Comparison of ENCODE assay signal across 8 cellular contexts in genomic region chr16:30698139-30698815, GRCh38. TPM values are rescaled to one million over a fixed set of nuclear protein-coding genes. Genes with fewer than 3 reads are reported as not detected.
DNase-seq lines count a peak whose midpoint lies in the region; ATAC-seq, FAIRE-seq and TF ChIP-seq lines count a peak whose summit lies in the region.

No MANE protein-coding gene starts in this region.

- TF ChIP-seq CTCF in astrocyte (IDR thresholded peaks at IDR 0.05; ENCODE audit: insufficient read depth, low read depth, low read length) (no peak), hepatocyte (IDR thresholded peaks at IDR 0.05; ENCODE audit: poor library complexity) (no peak)

- H3K9me2 ChIP-seq in hepatocyte (replicated peaks; ENCODE audit: insufficient read depth), result no peaks in the 10 kb centered on the region

- H3K79me2 ChIP-seq in astrocyte (ENCODE audit: insufficient read depth, low read length) (peaks cover 44% of the 10 kb centered on the region), hepatocyte (peaks cover 43% of the 10 kb centered on the region)

- intact Hi-C loops in aorta (cut with DNase I), result loop anchor here in 1 of 2 donors (2.0 to 5.0 kb wide), 2 partner anchors 39 to 44 kb away; partner anchors contain the start of gene FBRS

- ATAC-seq in GM18511 (IDR thresholded peaks at IDR 0.05; ENCODE audit: unreplicated experiment) (peak; percentile 75), HG02981 (IDR thresholded peaks at IDR 0.05; ENCODE audit: unreplicated experiment) (peak; percentile 54), aorta (ENCODE audit: low FRiP score) (peak; percentile 95)

- H4K20me1 ChIP-seq in astrocyte (ENCODE audit: insufficient read depth, low read length), result peaks cover 28% of the 10 kb centered on the region
- H4K20me1 ChIP-seq in hepatocyte (ENCODE audit: insufficient read depth, poor library complexity, severe bottlenecking), result peaks cover 31% of the 10 kb centered on the region

- H3K4me3 ChIP-seq in astrocyte (ENCODE audit: insufficient read depth, low read depth, low read length), result peak overlapping the region; percentile 78
- peak overlapping the region; percentile 79 for H3K4me3 ChIP-seq in hepatocyte
- H3K4me3 ChIP-seq in aorta (ENCODE audit: low read length in 2 of 2), result peak overlapping the region; percentile 80 to 87

- peaks cover 15% of the 10 kb centered on the region for H3K36me3 ChIP-seq in astrocyte (ENCODE audit: insufficient read depth, low read length)
- no peaks in the 10 kb centered on the region for H3K36me3 ChIP-seq in hepatocyte (replicated peaks; ENCODE audit: insufficient read depth, low read depth)
- peaks cover 0 to 3% of the 10 kb centered on the region in 2 donors for H3K36me3 ChIP-seq in aorta (ENCODE audit: control insufficient read depth in 1 of 2, insufficient read depth in 2 of 2, low read length in 1 of 2)

- H3K4me1 ChIP-seq in astrocyte (ENCODE audit: insufficient read depth, low read length) (peaks cover 16% of the 10 kb centered on the region), hepatocyte (ENCODE audit: insufficient read depth) (peaks cover 22% of the 10 kb centered on the region), aorta (ENCODE audit: control insufficient read depth in 1 of 2, insufficient read depth in 2 of 2, low read length in 2 of 2) (peaks cover 0 to 2% of the 10 kb centered on the region in 2 donors)

- no peaks in the 10 kb centered on the region for H3K9me3 ChIP-seq in astrocyte (ENCODE audit: insufficient read depth, low read depth, low read length)
- no peaks in the 10 kb centered on the region for H3K9me3 ChIP-seq in hepatocyte (ENCODE audit: low read depth)
- no peaks in the 10 kb centered on the region for H3K9me3 ChIP-seq in aorta (ENCODE audit: control insufficient read depth, low read length)

- no peaks in the 10 kb centered on the region for H3K27me3 Mint-ChIP-seq in astrocyte (ENCODE audit: low read depth, unreplicated experiment)

- FAIRE-seq in astrocyte (lab: Jason Lieb, UNC), result no peak

- H3K4me2 ChIP-seq in astrocyte (ENCODE audit: low read length) (peak overlapping the region; percentile 94), hepatocyte (peak overlapping the region; percentile 95)

- H3K27me3 ChIP-seq in astrocyte (ENCODE audit: insufficient read depth, low read length), result no peaks in the 10 kb centered on the region
- no peaks in the 10 kb centered on the region for H3K27me3 ChIP-seq in hepatocyte
- no peaks in the 10 kb centered on the region for H3K27me3 ChIP-seq in aorta (ENCODE audit: control insufficient read depth in 1 of 2, insufficient read depth in 2 of 2, low read length in 1 of 2)

- H3K27ac ChIP-seq in astrocyte (ENCODE audit: low read depth, low read length) (peak overlapping the region; percentile 99), hepatocyte (peak overlapping the region; percentile 99), aorta (ENCODE audit: low read depth in 1 of 2, low read length in 2 of 2) (peak overlapping the region; percentile 85 to 90)

- H3K36me3 Mint-ChIP-seq in astrocyte (ENCODE audit: low read depth, unreplicated experiment), result peaks cover 4% of the 10 kb centered on the region

- peak overlapping the region; percentile 98 for H3K9ac ChIP-seq in astrocyte (ENCODE audit: low read length)

- peaks cover 14% of the 10 kb centered on the region for H3K4me1 Mint-ChIP-seq in astrocyte (ENCODE audit: low read depth, unreplicated experiment)

- DNase-seq in NCI-H2029 (lab: John Stamatoyannopoulos, UW) (peak; percentile 82), T-helper 22 cell (ENCODE audit: low read depth) (peak; percentile 99), astrocyte (ENCODE audit: low read depth) (peak; percentile 71), hepatocyte (ENCODE audit: low spot score) (peak; percentile 99), renal cortical epithelial cell (ENCODE audit: low read depth) (peak; percentile 56), aorta (peak; percentile 99 to 100)

- H3K27ac Mint-ChIP-seq in astrocyte (ENCODE audit: unreplicated experiment), result peak overlapping the region; percentile 99

- peak overlapping the region; percentile 92 for H3K4me3 Mint-ChIP-seq in astrocyte (ENCODE audit: unreplicated experiment)

- no peaks in the 10 kb centered on the region for H3K9me3 Mint-ChIP-seq in astrocyte (ENCODE audit: unreplicated experiment)

- H2AFZ ChIP-seq in astrocyte (ENCODE audit: low read depth, low read length) (peak overlapping the region; percentile 81), hepatocyte (peak overlapping the region; percentile 64)

- WGBS in hepatocyte (ENCODE audit: low lambda C conversion rate, missing lambda C conversion rate), result 1% methylated on average over 48 of the region's 76 CpGs
- WGBS in aorta, 2 donors, result 0 to 1% methylated on average over 39 to 76 of the region's 76 CpGs

RNA-seq across cellular contexts. Expression of gene SRCAP, which starts 0.7 kb away (rescaled TPM):
- 48.2 and 50.4 TPM in 2 replicates for total RNA-seq in astrocyte
- total RNA-seq in hepatocyte, result 9.6 and 15.3 TPM in 2 replicates
- 29.3 and 33.6 TPM in 2 replicates for polyA plus RNA-seq in hepatocyte
- 14.4 and 74.0 TPM in 2 replicates for total RNA-seq in renal cortical epithelial cell
- total RNA-seq in aorta, result 10 to 100 TPM; 55.0 to 66.2 TPM
- 10 to 100 TPM in 1 of 2 donors, 1 to 10 TPM in 1; 7.1 to 14.8 TPM for polyA plus RNA-seq in aorta

RNA-seq across cellular contexts. Expression of gene FBRS, which starts 40.0 kb away (rescaled TPM):
- total RNA-seq in astrocyte (69.3 and 75.0 TPM in 2 replicates), hepatocyte (18.5 and 22.9 TPM in 2 replicates), renal cortical epithelial cell (7.5 and 20.6 TPM in 2 replicates), aorta (10 to 100 TPM; 52.7 to 56.0 TPM)
- polyA plus RNA-seq in hepatocyte (22.1 and 25.5 TPM in 2 replicates), aorta (10 to 100 TPM; 15.3 to 47.2 TPM)

RNA-seq across cellular contexts. Expression of gene PRR14, which starts 47.5 kb away (rescaled TPM):
- total RNA-seq in astrocyte (27.3 and 32.1 TPM in 2 replicates), hepatocyte (6.6 and 8.1 TPM in 2 replicates), renal cortical epithelial cell (6.3 and 10.0 TPM in 2 replicates), aorta (10 to 100 TPM; 50.5 to 53.4 TPM)
- polyA plus RNA-seq in hepatocyte (18.7 and 20.0 TPM in 2 replicates), aorta (100 to 1,000 TPM in 1 of 2 donors, 10 to 100 TPM in 1; 28.2 to 217 TPM)

RNA-seq across cellular contexts. Expression of gene PHKG2, which starts 49.9 kb away (rescaled TPM):
- 31.1 and 34.2 TPM in 2 replicates for total RNA-seq in astrocyte
- total RNA-seq in hepatocyte, result 27.5 and 28.0 TPM in 2 replicates
- polyA plus RNA-seq in hepatocyte, result 39.5 and 45.6 TPM in 2 replicates
- total RNA-seq in renal cortical epithelial cell, result 25.4 and 26.2 TPM in 2 replicates
- 10 to 100 TPM; 15.8 to 20.8 TPM for total RNA-seq in aorta
- 10 to 100 TPM; 12.3 to 36.0 TPM for polyA plus RNA-seq in aorta

Comparison
In these comparisons a context has a peak if more than half of its experiments do, and no peak if none do; other contexts are left out.
1. Peak in every context shown above with its lines: DNase-seq, ATAC-seq, H3K4me3 ChIP-seq and H3K27ac ChIP-seq.